In genomic region chr11:119484741-119485605, GRCh38 we compare ENCODE assay signal across 14 cellular contexts.
DNase-seq lines count a peak whose midpoint lies in the region; ATAC-seq and TF ChIP-seq lines count a peak whose summit lies in the region.
"Had no signal": no experiment of that assay in that cellular context is flagged by ENCODE, and none has a peak within 500 bp of the region (broad histone marks: within the 10 kb centered on the region; RNA-seq: fewer than 3 reads in every experiment).

No MANE protein-coding gene starts in this region.

- H3K27me3 Mint-ChIP-seq in activated naive CD8-positive, alpha-beta T cell treated with anti-CD3 and anti-CD28 coated beads for 36 hours: peaks cover 12% of the 10 kb centered on the region
- peaks cover 20% of the 10 kb centered on the region for H3K27me3 Mint-ChIP-seq in activated naive CD8-positive, alpha-beta T cell treated with anti-CD3 and anti-CD28 coated beads, Interleukin-2, amount 50 U/mL, for 24 hours

- no peaks in the 10 kb centered on the region for H3K4me1 Mint-ChIP-seq in activated naive CD8-positive, alpha-beta T cell treated with anti-CD3 and anti-CD28 coated beads for 36 hours
- H3K4me1 Mint-ChIP-seq in activated naive CD8-positive, alpha-beta T cell treated with anti-CD3 and anti-CD28 coated beads, Interleukin-2, amount 50 U/mL, for 24 hours: no peaks in the 10 kb centered on the region
- H3K4me1 Mint-ChIP-seq: CD4-positive, CD25-positive, alpha-beta regulatory T cell had no signal

- intact Hi-C loops in stomach (cut with DNase I; ENCODE audit: low total_unique reads): loop anchor here (10.0 kb wide), 1 partner anchor 620 kb away; no protein-coding TSS in a partner anchor

- ATAC-seq in activated naive CD8-positive, alpha-beta T cell treated with anti-CD3 and anti-CD28 coated beads, Interleukin-2, amount 50 U/mL, for 24 hours: no peak
- no peak for ATAC-seq in omental fat pad (ENCODE audit: low FRiP score)

- peaks cover 0 to 15% (median 13%) of the 10 kb centered on the region in 4 donors for H3K4me1 ChIP-seq in stomach

- peak; percentile 16 for DNase-seq in activated naive CD8-positive, alpha-beta T cell treated with anti-CD3 and anti-CD28 coated beads for 36 hours
- no peak for DNase-seq in activated naive CD8-positive, alpha-beta T cell treated with anti-CD3 and anti-CD28 coated beads, Interleukin-2, amount 50 U/mL, for 24 hours
- DNase-seq in NCI-H69 (lab: John Stamatoyannopoulos, UW) (peak; percentile 42), fibroblast of mammary gland (ENCODE audit: low read depth) (no peak), stomach (peak; percentile 24), omental fat pad (ENCODE audit: low spot score) (no peak), NCI-H1694 (lab: John Stamatoyannopoulos, UW) (no peak), NCI-H774 (lab: John Stamatoyannopoulos, UW) (no peak)
- DNase-seq: activated CD4-positive, alpha-beta T cell treated with anti-CD3 and anti-CD28 coated beads, Interleukin-2, amount 50 U/mL, for 4 hours; CD4-positive, CD25-positive, alpha-beta regulatory T cell; GM23248; naive B cell; NCI-H1417 treated with DMSO at 0.1 percent for 48 hours had no signal

- no peaks in the 10 kb centered on the region for H3K9me3 ChIP-seq in stomach

- no peak overlapping the region for H3K4me3 ChIP-seq in fibroblast of mammary gland (ENCODE audit: control insufficient read depth, low read depth, low read length)
- H3K4me3 ChIP-seq in stomach: no peak overlapping the region
- H3K4me3 ChIP-seq: GM23248 had no signal

- no peak for TF ChIP-seq EP300 in stomach (IDR thresholded peaks at IDR 0.05)

- no peaks in the 10 kb centered on the region for H3K9me3 Mint-ChIP-seq in activated naive CD8-positive, alpha-beta T cell treated with anti-CD3 and anti-CD28 coated beads for 36 hours
- H3K9me3 Mint-ChIP-seq in activated naive CD8-positive, alpha-beta T cell treated with anti-CD3 and anti-CD28 coated beads, Interleukin-2, amount 50 U/mL, for 24 hours: no peaks in the 10 kb centered on the region
- H3K9me3 Mint-ChIP-seq: brain, naive B cell had no signal

- H3K36me3 ChIP-seq in stomach: no peaks in the 10 kb centered on the region

- H3K27ac Mint-ChIP-seq in activated naive CD8-positive, alpha-beta T cell treated with anti-CD3 and anti-CD28 coated beads for 36 hours: no peak overlapping the region
- no peak overlapping the region for H3K27ac Mint-ChIP-seq in activated naive CD8-positive, alpha-beta T cell treated with anti-CD3 and anti-CD28 coated beads, Interleukin-2, amount 50 U/mL, for 24 hours
- H3K27ac Mint-ChIP-seq: CD4-positive, CD25-positive, alpha-beta regulatory T cell had no signal

- H3K27ac ChIP-seq in stomach: no peak overlapping the region
- H3K27ac ChIP-seq: GM23248 had no signal

- TF ChIP-seq POLR2A in stomach (IDR thresholded peaks at IDR 0.05): no peak

- H3K27me3 ChIP-seq in stomach: peaks cover 0 to 22% (median 0%) of the 10 kb centered on the region in 3 donors

- no peak overlapping the region for H3K4me3 Mint-ChIP-seq in activated naive CD8-positive, alpha-beta T cell treated with anti-CD3 and anti-CD28 coated beads for 36 hours
- H3K4me3 Mint-ChIP-seq in activated naive CD8-positive, alpha-beta T cell treated with anti-CD3 and anti-CD28 coated beads, Interleukin-2, amount 50 U/mL, for 24 hours: no peak overlapping the region
- H3K4me3 Mint-ChIP-seq: brain; CD4-positive, CD25-positive, alpha-beta regulatory T cell; naive B cell had no signal

- H3K36me3 Mint-ChIP-seq in activated naive CD8-positive, alpha-beta T cell treated with anti-CD3 and anti-CD28 coated beads for 36 hours: no peaks in the 10 kb centered on the region
- H3K36me3 Mint-ChIP-seq in activated naive CD8-positive, alpha-beta T cell treated with anti-CD3 and anti-CD28 coated beads, Interleukin-2, amount 50 U/mL, for 24 hours (ENCODE audit: low read depth): no peaks in the 10 kb centered on the region
- H3K36me3 Mint-ChIP-seq: brain; CD4-positive, CD25-positive, alpha-beta regulatory T cell; naive B cell had no signal

- TF ChIP-seq CTCF in fibroblast of mammary gland (conservative IDR thresholded peaks at IDR 0.05; ENCODE audit: control insufficient read depth, insufficient read depth, low read depth, low read length): peak; percentile 10
- no peak for TF ChIP-seq CTCF in stomach (IDR thresholded peaks at IDR 0.05)
- TF ChIP-seq CTCF in omental fat pad (IDR thresholded peaks at IDR 0.05): no peak

- WGBS in stomach, 5 donors: 73 to 79% (median 76%) methylated on average over 17 to 21 of the region's 21 CpGs

Comparison
In these comparisons a context has a peak if more than half of its experiments do, and no peak if none do; other contexts are left out.
1. DNase-seq: peak in activated naive CD8-positive, alpha-beta T cell treated with anti-CD3 and anti-CD28 coated beads for 36 hours (single experiment), NCI-H69 (single experiment) and stomach (single experiment); none in activated naive CD8-positive, alpha-beta T cell treated with anti-CD3 and anti-CD28 coated beads, Interleukin-2, amount 50 U/mL, for 24 hours (single experiment), fibroblast of mammary gland (single experiment), omental fat pad (single experiment), NCI-H1694 (single experiment) and NCI-H774 (single experiment).